Comparison of ENCODE assay signal across 10 cellular contexts in the genomic region with DNA sequence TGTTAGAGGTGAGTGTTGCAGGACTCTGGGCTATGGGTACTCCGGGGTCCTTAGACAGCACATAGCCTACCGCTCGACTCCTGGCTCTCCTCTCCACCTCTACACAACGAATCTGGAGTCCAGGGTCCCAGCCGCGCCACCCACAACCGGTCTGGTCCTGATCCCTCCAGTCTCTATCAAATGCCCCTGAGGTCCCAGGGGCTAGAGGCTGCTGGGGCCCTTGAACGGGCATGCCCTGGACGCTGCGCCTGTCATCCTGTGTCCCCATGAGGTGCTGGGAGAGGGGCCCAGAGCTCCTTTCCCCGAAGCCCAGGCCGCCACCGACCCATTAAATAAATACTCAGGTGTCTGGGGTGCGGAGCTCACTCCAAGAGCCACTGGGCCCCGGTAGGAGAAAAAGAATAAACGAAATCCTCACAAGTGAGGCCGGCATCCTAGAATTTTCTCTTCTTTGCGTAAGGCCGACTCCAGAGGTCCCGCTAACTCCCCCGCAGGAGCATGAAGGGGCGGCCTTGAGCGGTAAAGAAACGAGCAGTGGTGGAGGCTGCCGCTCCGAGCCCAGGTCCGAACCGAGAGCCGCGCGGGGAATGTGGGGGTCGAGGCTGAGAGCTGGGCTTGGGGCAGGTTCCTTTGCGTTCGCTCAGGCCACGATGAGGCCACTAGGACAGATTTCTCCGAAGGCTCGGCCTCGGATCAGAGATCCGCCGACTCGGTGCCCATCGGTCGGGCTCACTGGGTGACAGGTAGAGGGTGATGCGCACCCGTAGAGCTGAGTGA.
DNase-seq lines count a peak whose midpoint lies in the region; ATAC-seq and TF ChIP-seq lines count a peak whose summit lies in the region.
"Had no signal": no experiment of that assay in that cellular context is flagged by ENCODE, and none has a peak within 500 bp of the region (broad histone marks: within the 10 kb centered on the region; RNA-seq: fewer than 3 reads in every experiment).

No MANE protein-coding gene starts in this region.

- TF ChIP-seq CTCF in CD14-positive monocyte (IDR thresholded peaks at IDR 0.05): no peak
- no peak for TF ChIP-seq CTCF in HCT116 (IDR thresholded peaks at IDR 0.05 in 2 of 3, conservative IDR thresholded peaks at IDR 0.05 in 1 of 3; ENCODE audit: borderline replicate concordance in 1 of 3, insufficient read depth in 1 of 3, low read depth in 2 of 3, low read length in 2 of 3)
- TF ChIP-seq CTCF in brain (conservative IDR thresholded peaks at IDR 0.05): no peak

- H3K79me1 ChIP-seq in mesendoderm (ENCODE audit: low read length): no peaks in the 10 kb centered on the region

- no peaks in the 10 kb centered on the region for H4K20me1 ChIP-seq in HCT116 (ENCODE audit: insufficient read depth)

- H3K36me3 Mint-ChIP-seq in CD14-positive monocyte (peaks cover 5 to 14% of the 10 kb centered on the region in 2 donors), brain (no peaks in the 10 kb centered on the region)

- H3K4me3 Mint-ChIP-seq in CD14-positive monocyte (peak overlapping the region; percentile 39 to 76), brain (peak overlapping the region in 4 of 5 experiments; percentile 46 to 64 (median 59))

- peak overlapping the region; percentile 67 for H3K56ac ChIP-seq in mesendoderm (ENCODE audit: low read length)

- TF ChIP-seq POLR2A in HCT116 (IDR thresholded peaks at IDR 0.05; ENCODE audit: borderline replicate concordance, extremely low read depth, insufficient read depth, insufficient read length): no peak

- peak overlapping the region; percentile 76 for H3K9ac ChIP-seq in HCT116 (ENCODE audit: low read length)
- peak overlapping the region; percentile 24 for H3K9ac ChIP-seq in mesendoderm (ENCODE audit: low read length)

- no peak for DNase-seq in CD14-positive monocyte (ENCODE audit: low spot score)
- DNase-seq in HCT116 (ENCODE audit: low read depth, low spot score): no peak
- DNase-seq in mesendoderm: no peak
- DNase-seq in DMS153 treated with DMSO at 0.1 percent for 48 hours (lab: John Stamatoyannopoulos, UW; ENCODE audit: unreplicated experiment): no peak
- DNase-seq in occipital lobe (lab: John Stamatoyannopoulos, UW): no peak
- DNase-seq: heart left ventricle, tibial artery had no signal

- no peak for ATAC-seq in HCT116
- no peak for ATAC-seq in GM21360 (IDR thresholded peaks at IDR 0.05; ENCODE audit: unreplicated experiment)
- no peak for ATAC-seq in GM19452 (IDR thresholded peaks at IDR 0.05; ENCODE audit: unreplicated experiment)
- ATAC-seq: heart left ventricle had no signal

- H3K9me3 Mint-ChIP-seq in CD14-positive monocyte (peaks cover 0 to 26% (median 18%) of the 10 kb centered on the region in 7 donors), brain (peaks cover 0 to 5% (median 0%) of the 10 kb centered on the region in 5 experiments)

- H3K4me2 ChIP-seq in HCT116 (ENCODE audit: low read length) (peak overlapping the region; percentile 82), mesendoderm (ENCODE audit: low read length) (peak overlapping the region; percentile 78)

- peak overlapping the region; percentile 8 for H3K18ac ChIP-seq in mesendoderm (ENCODE audit: low read length)

- CTCF ChIA-PET in HCT116 (lab: Charles Lee): no interaction called here

- H3K36me3 ChIP-seq in HCT116 (ENCODE audit: control insufficient read depth in 1 of 2, insufficient read depth in 2 of 2, low read length in 2 of 2) (no peaks in the 10 kb centered on the region), mesendoderm (ENCODE audit: control insufficient read depth, insufficient read depth, low read length) (no peaks in the 10 kb centered on the region)
- H3K36me3 ChIP-seq: heart left ventricle, tibial artery had no signal

- peaks cover 30% of the 10 kb centered on the region for H3K4me1 Mint-ChIP-seq in CD14-positive monocyte
- peaks cover 30% of the 10 kb centered on the region for H3K4me1 Mint-ChIP-seq in brain

- H3K4ac ChIP-seq in mesendoderm (ENCODE audit: low read depth, low read length): no peak overlapping the region

- no peak overlapping the region for H2BK120ac ChIP-seq in mesendoderm (ENCODE audit: low read depth, low read length)

- no peak overlapping the region for H2AK5ac ChIP-seq in mesendoderm (ENCODE audit: low read length)

- no peaks in the 10 kb centered on the region for H3K9me3 ChIP-seq in HCT116 (ENCODE audit: control insufficient read depth in 1 of 2, insufficient read depth in 1 of 2, low read depth in 1 of 2, low read length in 2 of 2)
- H3K9me3 ChIP-seq: heart left ventricle, tibial artery had no signal

- H4K5ac ChIP-seq in mesendoderm (ENCODE audit: low read length): no peak overlapping the region

- RAD21 ChIA-PET in HCT116 (lab: Charles Lee; ENCODE audit: low non-redundant PET in 1 of 2, low total read pairs in 2 of 2, uncharacterized antibody in 2 of 2, unreplicated experiment in 2 of 2): no interaction called here

- no peaks in the 10 kb centered on the region for H3K9me2 ChIP-seq in HCT116 (ENCODE audit: insufficient read depth)

- H3K27ac Mint-ChIP-seq in CD14-positive monocyte (no peak overlapping the region), brain (no peak overlapping the region)

- peaks cover 72 to 93% (median 73%) of the 10 kb centered on the region in 3 donors for H3K27me3 Mint-ChIP-seq in CD14-positive monocyte (ENCODE audit: low read depth in 3 of 3)
- peaks cover 74% of the 10 kb centered on the region for H3K27me3 Mint-ChIP-seq in brain

- H3K27ac ChIP-seq in HCT116 (ENCODE audit: low read depth, low read length) (peak overlapping the region; percentile 94; the same call in 1 of the 2 replicates), mesendoderm (ENCODE audit: low read depth, low read length) (no peak overlapping the region)
- H3K27ac ChIP-seq: heart left ventricle, tibial artery had no signal

- no peaks in the 10 kb centered on the region for H3K27me3 ChIP-seq in HCT116 (ENCODE audit: insufficient read depth, low read length)
- H3K27me3 ChIP-seq in mesendoderm (ENCODE audit: insufficient read depth, low read length, poor library complexity): peaks cover 45% of the 10 kb centered on the region

- H3K23ac ChIP-seq in mesendoderm (ENCODE audit: low read length): no peak overlapping the region

- TSS peak; percentile 47 for BruUV-seq in HCT116 (replicated peaks; lab: Mats Ljungman, UMichigan)

- H3K4me3 ChIP-seq in HCT116 (replicated peaks in 1 of 2; ENCODE audit: low read depth in 1 of 2, low read length in 2 of 2): peak overlapping the region; percentile 84 to 87
- H3K4me3 ChIP-seq in mesendoderm (ENCODE audit: low read length): no peak overlapping the region

- H3K4me1 ChIP-seq in HCT116 (ENCODE audit: control insufficient read depth in 1 of 2, insufficient read depth in 2 of 2, low read length in 2 of 2) (peaks cover 23 to 29% of the 10 kb centered on the region in 2 experiments), mesendoderm (ENCODE audit: control insufficient read depth, low read depth, low read length) (peaks cover 5% of the 10 kb centered on the region)

- TF ChIP-seq RAD21 in HCT116 (IDR thresholded peaks at IDR 0.05; ENCODE audit: low read depth): no peak

- WGBS in mesendoderm (ENCODE audit: extremely low coverage, insufficient coverage, low lambda C conversion rate): no CpG with 5 or more reads among the region's 45 CpGs

- H2BK5ac ChIP-seq in mesendoderm (ENCODE audit: low read length): no peak overlapping the region

- H2AFZ ChIP-seq in HCT116 (ENCODE audit: low read depth, low read length, poor library complexity, severe bottlenecking): no peak overlapping the region

- H3K79me2 ChIP-seq in HCT116 (ENCODE audit: insufficient read depth, low read length) (peaks cover 44% of the 10 kb centered on the region), mesendoderm (ENCODE audit: control insufficient read depth, insufficient read depth, low read length) (no peaks in the 10 kb centered on the region)

- POLR2A ChIA-PET in HCT116 (lab: Charles Lee): no interaction called here

- intact Hi-C loops in CD14-positive monocyte (cut with micrococcal nuclease) (no loop called here), HCT116 (cut with micrococcal nuclease) (loop anchor here (2.0 kb wide), 1 partner anchor 233 kb away; no protein-coding TSS in a partner anchor)

- no peak overlapping the region for H4K8ac ChIP-seq in mesendoderm (ENCODE audit: low read depth, low read length)

- no peak overlapping the region for H2BK15ac ChIP-seq in mesendoderm (replicated peaks; ENCODE audit: low read depth)

TF ChIP-seq in HCT116, 20 proteins besides CTCF, POLR2A, EP300 and RAD21 (continues in another document):
- TF ChIP-seq FOSL1 (IDR thresholded peaks at IDR 0.05; ENCODE audit: low read depth) (no peak), ZNF274 (IDR thresholded peaks at IDR 0.05; ENCODE audit: low read depth, low read length) (no peak), ATF3 (IDR thresholded peaks at IDR 0.05) (no peak), EGR1 (IDR thresholded peaks at IDR 0.05; ENCODE audit: low read depth) (no peak), ZFX (IDR thresholded peaks at IDR 0.05) (no peak), CBX3 (IDR thresholded peaks at IDR 0.05; ENCODE audit: low read depth) (no peak), CEBPB (IDR thresholded peaks at IDR 0.05; ENCODE audit: low read depth) (no peak), EZH2phosphoT487 (IDR thresholded peaks at IDR 0.05; ENCODE audit: borderline replicate concordance) (no peak)
- TF ChIP-seq, protein P1, sequence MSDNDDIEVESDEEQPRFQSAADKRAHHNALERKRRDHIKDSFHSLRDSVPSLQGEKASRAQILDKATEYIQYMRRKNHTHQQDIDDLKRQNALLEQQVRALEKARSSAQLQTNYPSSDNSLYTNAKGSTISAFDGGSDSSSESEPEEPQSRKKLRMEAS (IDR thresholded peaks at IDR 0.05): no peak
